ENCODE assay signal across 11 cellular contexts in the genomic region with DNA sequence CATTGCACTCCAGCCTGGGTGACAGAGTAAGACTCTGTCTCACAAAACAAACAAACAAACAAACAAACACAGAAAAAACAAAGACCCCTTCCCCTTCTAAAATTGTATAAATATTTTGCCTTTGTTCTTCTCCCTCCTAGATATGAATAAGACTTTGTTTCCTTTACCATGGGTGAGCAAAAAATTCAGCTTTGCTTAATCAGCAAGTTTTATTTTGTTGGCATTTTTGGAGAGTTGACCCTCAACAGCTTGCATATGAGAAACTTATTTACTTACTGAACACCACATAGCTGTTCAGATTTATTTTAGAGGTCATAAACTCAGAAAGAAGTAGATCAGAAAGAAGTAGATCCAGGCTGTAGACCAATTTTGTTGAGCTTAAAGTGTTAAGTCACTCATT.
"Had no signal": no experiment of that assay in that cellular context is flagged by ENCODE, and none has a peak within 500 bp of the region (broad histone marks: within the 10 kb centered on the region; RNA-seq: fewer than 3 reads in every experiment).

No MANE protein-coding gene starts in this region.

- ATAC-seq: GM23338, HCT116 had no signal

- H3K4me2 ChIP-seq: GM23338 had no signal

- H3K4me1 ChIP-seq: HAP-1 had no signal

- DNase-seq: GM23248, GOT3, H7, H9, HCEC 1CT, HFFc6 had no signal

- H3K27ac ChIP-seq: GM23248 had no signal

- H3K9me3 ChIP-seq: HAP-1 had no signal

- H3K9ac ChIP-seq: GM23248 had no signal

- H2AFZ ChIP-seq: GM23248, GM23338 had no signal

- FAIRE-seq: H1, H54 had no signal

- H3K4me3 ChIP-seq: GM23248, GM23338, HAP-1 had no signal

- H3K36me3 ChIP-seq: HAP-1 had no signal
